In genomic region chr12:118061876-118062791, GRCh38 we compare ENCODE assay signal across 8 cellular contexts. TPM values are rescaled to one million over a fixed set of nuclear protein-coding genes. Genes with fewer than 3 reads are reported as not detected.
A peak's percentile ranks its signal among the peaks of the same experiment; 100 is the strongest.
DNase-seq lines count a peak whose midpoint lies in the region; ATAC-seq and TF ChIP-seq lines count a peak whose summit lies in the region.

No MANE protein-coding gene starts in this region.

- peak overlapping the region; percentile 86 for H3K4me3 Mint-ChIP-seq in stimulated activated naive CD8-positive, alpha-beta T cell treated with anti-CD3 and anti-CD28 coated beads, Interleukin-15, Interleukin-2, amounts not matched to agents 100 ng/mL and 50 ng/mL, for 24 hours

- DNase-seq in D341Med (ENCODE audit: low spot score): peak; percentile 45
- DNase-seq in HK-2 (ENCODE audit: unreplicated experiment): peak; percentile 51
- DNase-seq in right lobe of liver: peak; percentile 37 to 56 (median 46)
- DNase-seq in NK-92 (lab: John Stamatoyannopoulos, UW; ENCODE audit: unreplicated experiment): no peak

- TF ChIP-seq CTCF in SU-DHL-6 (IDR thresholded peaks at IDR 0.05; ENCODE audit: insufficient read depth, low read length, poor library complexity, severe bottlenecking): no peak
- TF ChIP-seq CTCF in right lobe of liver (IDR thresholded peaks at IDR 0.05): no peak

- no peaks in the 10 kb centered on the region for H3K9me3 ChIP-seq in SU-DHL-6 (ENCODE audit: insufficient read depth, low read length)
- no peaks in the 10 kb centered on the region for H3K9me3 ChIP-seq in ectodermal cell (ENCODE audit: control insufficient read depth, low read length)
- no peaks in the 10 kb centered on the region for H3K9me3 ChIP-seq in right lobe of liver

- H3K36me3 ChIP-seq in SU-DHL-6 (ENCODE audit: low read length) (no peaks in the 10 kb centered on the region), ectodermal cell (ENCODE audit: control insufficient read depth, insufficient read depth, low read length) (no peaks in the 10 kb centered on the region), right lobe of liver (no peaks in the 10 kb centered on the region)

- H3K9ac ChIP-seq in SU-DHL-6 (ENCODE audit: low read length): peak overlapping the region; percentile 69

- no peaks in the 10 kb centered on the region for H3K9me2 ChIP-seq in SU-DHL-6 (replicated peaks; ENCODE audit: insufficient read depth, low read length)

- 0% methylated on average over 41 of the region's 41 CpGs for WGBS in ectodermal cell, 2 experiments
- WGBS in right lobe of liver (ENCODE audit: insufficient coverage, low coverage, low lambda C conversion rate, missing lambda C conversion rate): 2% methylated on average over 38 of the region's 41 CpGs

- H3K4me3 ChIP-seq in SU-DHL-6 (ENCODE audit: insufficient read depth, low read length, poor library complexity, severe bottlenecking): peak overlapping the region; percentile 80
- H3K4me3 ChIP-seq in ectodermal cell (ENCODE audit: insufficient read depth, low read depth, low read length): peak overlapping the region; percentile 43
- peak overlapping the region; percentile 40 to 80 (median 58) for H3K4me3 ChIP-seq in right lobe of liver

- H3K36me3 Mint-ChIP-seq in stimulated activated naive CD8-positive, alpha-beta T cell treated with anti-CD3 and anti-CD28 coated beads, Interleukin-15, Interleukin-2, amounts not matched to agents 100 ng/mL and 50 ng/mL, for 24 hours (ENCODE audit: low read depth): no peaks in the 10 kb centered on the region

- intact Hi-C loops in right lobe of liver (cut with DNase I): no loop called here

- H3K9me3 Mint-ChIP-seq in stimulated activated naive CD8-positive, alpha-beta T cell treated with anti-CD3 and anti-CD28 coated beads, Interleukin-15, Interleukin-2, amounts not matched to agents 100 ng/mL and 50 ng/mL, for 24 hours: no peaks in the 10 kb centered on the region

- H3K4me1 Mint-ChIP-seq in stimulated activated naive CD8-positive, alpha-beta T cell treated with anti-CD3 and anti-CD28 coated beads, Interleukin-15, Interleukin-2, amounts not matched to agents 100 ng/mL and 50 ng/mL, for 24 hours (ENCODE audit: low read depth): peaks cover 55% of the 10 kb centered on the region

- H3K79me2 ChIP-seq in SU-DHL-6 (ENCODE audit: insufficient read depth, low read length): no peaks in the 10 kb centered on the region

- peaks cover 3% of the 10 kb centered on the region; the same call in 1 of the 2 replicates for H3F3A ChIP-seq in SU-DHL-6 (ENCODE audit: insufficient read depth)

- no peaks in the 10 kb centered on the region for H3K27me3 ChIP-seq in SU-DHL-6 (ENCODE audit: low read length)
- H3K27me3 ChIP-seq in ectodermal cell (ENCODE audit: control insufficient read depth, insufficient read depth, low read length, poor library complexity, severe bottlenecking): no peaks in the 10 kb centered on the region
- no peaks in the 10 kb centered on the region for H3K27me3 ChIP-seq in right lobe of liver

- ATAC-seq in right lobe of liver: peak; percentile 29 to 53 (median 42)
- no peak for ATAC-seq in GM19023 (IDR thresholded peaks at IDR 0.05; ENCODE audit: unreplicated experiment)

- H2AFZ ChIP-seq in SU-DHL-6 (ENCODE audit: low read depth, low read length, severe bottlenecking): peak overlapping the region; percentile 100

- peak overlapping the region; percentile 82 for H3K4me2 ChIP-seq in SU-DHL-6 (ENCODE audit: low read depth, low read length, poor library complexity, severe bottlenecking)

- peak; percentile 22 for TF ChIP-seq POLR2A in right lobe of liver (IDR thresholded peaks at IDR 0.05)

- H3K4me1 ChIP-seq in ectodermal cell (ENCODE audit: control insufficient read depth, insufficient read depth, low read length) (no peaks in the 10 kb centered on the region), right lobe of liver (peaks cover 0 to 39% (median 17%) of the 10 kb centered on the region in 4 donors)

- no peaks in the 10 kb centered on the region for H4K20me1 ChIP-seq in SU-DHL-6 (ENCODE audit: low read depth, low read length)

- peaks cover 4% of the 10 kb centered on the region for H3K27me3 Mint-ChIP-seq in stimulated activated naive CD8-positive, alpha-beta T cell treated with anti-CD3 and anti-CD28 coated beads, Interleukin-15, Interleukin-2, amounts not matched to agents 100 ng/mL and 50 ng/mL, for 24 hours

- H3K27ac Mint-ChIP-seq in stimulated activated naive CD8-positive, alpha-beta T cell treated with anti-CD3 and anti-CD28 coated beads, Interleukin-15, Interleukin-2, amounts not matched to agents 100 ng/mL and 50 ng/mL, for 24 hours: peak overlapping the region; percentile 91

- no peak overlapping the region for H3K27ac ChIP-seq in SU-DHL-6 (ENCODE audit: low read depth, low read length)
- H3K27ac ChIP-seq in ectodermal cell (ENCODE audit: insufficient read depth, low read depth, low read length, poor library complexity, severe bottlenecking): peak overlapping the region; percentile 62
- H3K27ac ChIP-seq in right lobe of liver: peak overlapping the region; percentile 69 to 93 (median 76)

RNA-seq across cellular contexts. Expression of gene WSB2, which starts 1.2 kb away (rescaled TPM):
- 27.5 TPM for polyA plus RNA-seq in ectodermal cell (2013, experiment 1 of 4)
- polyA plus RNA-seq in ectodermal cell (2013, experiment 2 of 4): 25.3 TPM
- polyA plus RNA-seq in ectodermal cell (2013, experiment 3 of 4): 21.5 TPM
- polyA plus RNA-seq in ectodermal cell (2013, experiment 4 of 4): 22.9 TPM
- total RNA-seq in right lobe of liver: 10 to 100 TPM; 27.5 to 73.9 (median 49.0) TPM

RNA-seq across cellular contexts. Expression of gene VSIG10, which starts 41.7 kb away (rescaled TPM):
- 17.5 TPM for polyA plus RNA-seq in ectodermal cell (2013, experiment 1 of 4)
- polyA plus RNA-seq in ectodermal cell (2013, experiment 2 of 4): 21.9 TPM
- polyA plus RNA-seq in ectodermal cell (2013, experiment 3 of 4): 14.0 TPM
- polyA plus RNA-seq in ectodermal cell (2013, experiment 4 of 4): 17.9 TPM
- total RNA-seq in right lobe of liver: 10 to 100 TPM; 13.1 to 31.3 (median 20.1) TPM

RNA-seq across cellular contexts. Expression of gene RFC5, which starts 45.6 kb away (rescaled TPM):
- 61.9 TPM for polyA plus RNA-seq in ectodermal cell (2013, experiment 1 of 4)
- 60.9 TPM for polyA plus RNA-seq in ectodermal cell (2013, experiment 2 of 4)
- 46.1 TPM for polyA plus RNA-seq in ectodermal cell (2013, experiment 3 of 4)
- polyA plus RNA-seq in ectodermal cell (2013, experiment 4 of 4): 49.2 TPM
- total RNA-seq in right lobe of liver: 1 to 10 TPM; 4.6 to 9.9 (median 8.5) TPM
